Comparison of ENCODE assay signal across 14 cellular contexts in the genomic region with DNA sequence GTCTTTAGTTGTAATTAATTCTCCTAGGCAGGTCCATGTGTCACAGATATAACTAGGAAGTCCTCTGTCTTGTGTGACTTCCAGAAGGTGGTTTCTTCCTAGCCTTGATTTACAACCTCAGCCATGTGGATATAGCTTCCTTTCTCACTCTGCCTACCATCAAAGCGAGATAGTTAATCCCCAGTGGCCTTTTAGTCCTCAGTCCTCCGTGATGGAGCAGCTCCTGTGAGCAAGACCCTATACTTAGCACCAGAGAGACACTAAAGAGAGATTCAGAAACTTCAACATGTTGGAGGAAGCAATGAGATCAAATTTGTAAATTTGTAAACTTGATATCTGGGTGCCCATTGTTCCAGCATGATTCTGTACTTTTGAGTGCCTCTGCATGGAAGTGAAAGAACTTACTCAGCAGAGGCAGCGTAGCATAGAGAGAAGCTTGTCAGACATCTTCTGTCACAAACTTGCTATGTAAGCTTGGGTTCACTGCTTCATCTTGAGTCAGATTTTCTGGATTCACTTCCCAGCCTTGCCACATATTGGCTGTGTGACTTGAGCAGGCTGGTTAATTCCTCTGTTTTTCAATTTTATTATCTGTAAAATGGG.
DNase-seq lines count a peak whose midpoint lies in the region; ATAC-seq and TF ChIP-seq lines count a peak whose summit lies in the region.
"Had no signal": no experiment of that assay in that cellular context is flagged by ENCODE, and none has a peak within 500 bp of the region (broad histone marks: within the 10 kb centered on the region; RNA-seq: fewer than 3 reads in every experiment).

No MANE protein-coding gene starts in this region.

- H3K4me2 ChIP-seq in osteoblast (ENCODE audit: insufficient read depth, low read length), result no peak overlapping the region

- no peaks in the 10 kb centered on the region for H3K9me3 ChIP-seq in osteoblast (ENCODE audit: low read depth, low read length)
- H3K9me3 ChIP-seq in WERI-Rb-1 (ENCODE audit: severe bottlenecking), result no peaks in the 10 kb centered on the region
- H3K9me3 ChIP-seq in transverse colon, result no peaks in the 10 kb centered on the region
- H3K9me3 ChIP-seq: tibial nerve had no signal

- in situ Hi-C loops in transverse colon (cut with MboI; ENCODE audit: low pct_ligation_motif_present in 1 of 4, low pct_unique_long_range_greater_than_20kb in 1 of 4, low sequenced_read_pairs in 3 of 4), result no loop called here

- no peak for TF ChIP-seq EP300 in transverse colon (IDR thresholded peaks at IDR 0.05; ENCODE audit: low read depth)

- H2AFZ ChIP-seq in osteoblast (ENCODE audit: low read length), result peak overlapping the region; percentile 36

- peak; percentile 71 for DNase-seq in MV-4-11 (lab: John Stamatoyannopoulos, UW)
- DNase-seq in osteoblast (ENCODE audit: insufficient read length, low spot score, missing footprints), result no peak
- DNase-seq in hepatic stellate cell (ENCODE audit: low spot score), result no peak
- DNase-seq in WERI-Rb-1, result no peak
- no peak for DNase-seq in transverse colon
- DNase-seq in AG08396 (ENCODE audit: low spot score), result no peak
- DNase-seq: activated CD8-positive, alpha-beta memory T cell treated with anti-CD3 and anti-CD28 coated beads for 24 hours; H7; mammary epithelial cell; NCI-H1436 treated with DMSO at 0.1 percent for 48 hours; retina had no signal

- intact Hi-C loops in transverse colon (cut with DNase I; ENCODE audit: low total_unique reads), result no loop called here

- no peaks in the 10 kb centered on the region for H3K79me2 ChIP-seq in osteoblast (ENCODE audit: insufficient read depth, low read length)

- ATAC-seq in GM18868 (IDR thresholded peaks at IDR 0.05; ENCODE audit: unreplicated experiment) (peak; percentile 83), HG02623 (IDR thresholded peaks at IDR 0.05; ENCODE audit: unreplicated experiment) (peak; percentile 63)

- TF ChIP-seq CTCF in osteoblast (IDR thresholded peaks at IDR 0.05; ENCODE audit: extremely low read depth, low read depth, low read length) (no peak), WERI-Rb-1 (IDR thresholded peaks at IDR 0.05; ENCODE audit: low read depth, low read length) (no peak), transverse colon (IDR thresholded peaks at IDR 0.05) (no peak)

- H3K27ac ChIP-seq in osteoblast (ENCODE audit: low read depth, low read length) (no peak overlapping the region), WERI-Rb-1 (no peak overlapping the region), transverse colon (no peak overlapping the region)
- H3K27ac ChIP-seq: tibial nerve had no signal

- H3K27me3 ChIP-seq in osteoblast (ENCODE audit: insufficient read depth, low read length) (no peaks in the 10 kb centered on the region), WERI-Rb-1 (ENCODE audit: insufficient read depth, low read depth, severe bottlenecking) (no peaks in the 10 kb centered on the region), transverse colon (no peaks in the 10 kb centered on the region)
- H3K27me3 ChIP-seq: tibial nerve had no signal

- TF ChIP-seq POLR2A in transverse colon (IDR thresholded peaks at IDR 0.05), result no peak

- 73 to 100% methylated on average over 3 of the region's 3 CpGs for WGBS in transverse colon (ENCODE audit: low coverage in 1 of 2), 2 donors

- H3K36me3 ChIP-seq in osteoblast (ENCODE audit: insufficient read depth, low read length) (no peaks in the 10 kb centered on the region), WERI-Rb-1 (no peaks in the 10 kb centered on the region), transverse colon (no peaks in the 10 kb centered on the region)
- H3K36me3 ChIP-seq: tibial nerve had no signal

- no peaks in the 10 kb centered on the region for H4K20me1 ChIP-seq in osteoblast (ENCODE audit: insufficient read depth, low read length)

- H3K4me1 ChIP-seq in osteoblast (ENCODE audit: insufficient read depth, low read length) (peaks cover 31% of the 10 kb centered on the region), transverse colon (peaks cover 0 to 5% (median 0%) of the 10 kb centered on the region in 4 donors)

- H3K4me3 ChIP-seq in osteoblast (ENCODE audit: insufficient read depth, low read length) (no peak overlapping the region), WERI-Rb-1 (ENCODE audit: low read depth, low read length) (no peak overlapping the region), transverse colon (no peak overlapping the region)
- H3K4me3 ChIP-seq: tibial nerve had no signal
